Comparison of ENCODE assay signal across 1 cellular context in the genomic region with DNA sequence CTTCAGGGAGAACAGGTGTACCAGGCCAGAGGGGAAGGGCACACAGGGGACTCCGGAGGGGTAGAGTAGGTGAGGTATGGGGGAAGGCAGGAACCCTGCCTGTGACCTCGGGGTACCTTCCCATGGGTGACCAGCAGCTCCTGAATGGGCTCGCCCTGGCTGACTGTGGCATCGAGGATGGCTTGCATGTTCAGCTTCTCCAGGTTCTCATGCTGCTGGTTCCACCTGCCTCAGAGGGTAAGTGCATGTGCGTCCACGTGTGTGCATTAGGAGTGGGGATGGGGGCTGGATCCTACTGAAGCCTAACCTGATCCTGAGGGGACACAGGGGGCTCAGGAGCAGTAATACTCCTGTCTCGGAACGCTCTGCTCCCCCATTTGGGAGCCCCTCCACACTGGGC.
TF ChIP-seq lines count a peak whose summit lies in the region.

No MANE protein-coding gene starts in this region.

TF ChIP-seq in H1, 55 proteins besides CTCF, POLR2A, EP300 and RAD21:
- TF ChIP-seq KDM4A (IDR thresholded peaks at IDR 0.05; ENCODE audit: low read depth, low read length, severe bottlenecking) (no peak), SAP30 (IDR thresholded peaks at IDR 0.05; ENCODE audit: insufficient read depth, insufficient replicate concordance, low read length) (no peak), BRCA1 (IDR thresholded peaks at IDR 0.05; ENCODE audit: low read depth, low read length) (no peak)
- TF ChIP-seq, protein P1, sequence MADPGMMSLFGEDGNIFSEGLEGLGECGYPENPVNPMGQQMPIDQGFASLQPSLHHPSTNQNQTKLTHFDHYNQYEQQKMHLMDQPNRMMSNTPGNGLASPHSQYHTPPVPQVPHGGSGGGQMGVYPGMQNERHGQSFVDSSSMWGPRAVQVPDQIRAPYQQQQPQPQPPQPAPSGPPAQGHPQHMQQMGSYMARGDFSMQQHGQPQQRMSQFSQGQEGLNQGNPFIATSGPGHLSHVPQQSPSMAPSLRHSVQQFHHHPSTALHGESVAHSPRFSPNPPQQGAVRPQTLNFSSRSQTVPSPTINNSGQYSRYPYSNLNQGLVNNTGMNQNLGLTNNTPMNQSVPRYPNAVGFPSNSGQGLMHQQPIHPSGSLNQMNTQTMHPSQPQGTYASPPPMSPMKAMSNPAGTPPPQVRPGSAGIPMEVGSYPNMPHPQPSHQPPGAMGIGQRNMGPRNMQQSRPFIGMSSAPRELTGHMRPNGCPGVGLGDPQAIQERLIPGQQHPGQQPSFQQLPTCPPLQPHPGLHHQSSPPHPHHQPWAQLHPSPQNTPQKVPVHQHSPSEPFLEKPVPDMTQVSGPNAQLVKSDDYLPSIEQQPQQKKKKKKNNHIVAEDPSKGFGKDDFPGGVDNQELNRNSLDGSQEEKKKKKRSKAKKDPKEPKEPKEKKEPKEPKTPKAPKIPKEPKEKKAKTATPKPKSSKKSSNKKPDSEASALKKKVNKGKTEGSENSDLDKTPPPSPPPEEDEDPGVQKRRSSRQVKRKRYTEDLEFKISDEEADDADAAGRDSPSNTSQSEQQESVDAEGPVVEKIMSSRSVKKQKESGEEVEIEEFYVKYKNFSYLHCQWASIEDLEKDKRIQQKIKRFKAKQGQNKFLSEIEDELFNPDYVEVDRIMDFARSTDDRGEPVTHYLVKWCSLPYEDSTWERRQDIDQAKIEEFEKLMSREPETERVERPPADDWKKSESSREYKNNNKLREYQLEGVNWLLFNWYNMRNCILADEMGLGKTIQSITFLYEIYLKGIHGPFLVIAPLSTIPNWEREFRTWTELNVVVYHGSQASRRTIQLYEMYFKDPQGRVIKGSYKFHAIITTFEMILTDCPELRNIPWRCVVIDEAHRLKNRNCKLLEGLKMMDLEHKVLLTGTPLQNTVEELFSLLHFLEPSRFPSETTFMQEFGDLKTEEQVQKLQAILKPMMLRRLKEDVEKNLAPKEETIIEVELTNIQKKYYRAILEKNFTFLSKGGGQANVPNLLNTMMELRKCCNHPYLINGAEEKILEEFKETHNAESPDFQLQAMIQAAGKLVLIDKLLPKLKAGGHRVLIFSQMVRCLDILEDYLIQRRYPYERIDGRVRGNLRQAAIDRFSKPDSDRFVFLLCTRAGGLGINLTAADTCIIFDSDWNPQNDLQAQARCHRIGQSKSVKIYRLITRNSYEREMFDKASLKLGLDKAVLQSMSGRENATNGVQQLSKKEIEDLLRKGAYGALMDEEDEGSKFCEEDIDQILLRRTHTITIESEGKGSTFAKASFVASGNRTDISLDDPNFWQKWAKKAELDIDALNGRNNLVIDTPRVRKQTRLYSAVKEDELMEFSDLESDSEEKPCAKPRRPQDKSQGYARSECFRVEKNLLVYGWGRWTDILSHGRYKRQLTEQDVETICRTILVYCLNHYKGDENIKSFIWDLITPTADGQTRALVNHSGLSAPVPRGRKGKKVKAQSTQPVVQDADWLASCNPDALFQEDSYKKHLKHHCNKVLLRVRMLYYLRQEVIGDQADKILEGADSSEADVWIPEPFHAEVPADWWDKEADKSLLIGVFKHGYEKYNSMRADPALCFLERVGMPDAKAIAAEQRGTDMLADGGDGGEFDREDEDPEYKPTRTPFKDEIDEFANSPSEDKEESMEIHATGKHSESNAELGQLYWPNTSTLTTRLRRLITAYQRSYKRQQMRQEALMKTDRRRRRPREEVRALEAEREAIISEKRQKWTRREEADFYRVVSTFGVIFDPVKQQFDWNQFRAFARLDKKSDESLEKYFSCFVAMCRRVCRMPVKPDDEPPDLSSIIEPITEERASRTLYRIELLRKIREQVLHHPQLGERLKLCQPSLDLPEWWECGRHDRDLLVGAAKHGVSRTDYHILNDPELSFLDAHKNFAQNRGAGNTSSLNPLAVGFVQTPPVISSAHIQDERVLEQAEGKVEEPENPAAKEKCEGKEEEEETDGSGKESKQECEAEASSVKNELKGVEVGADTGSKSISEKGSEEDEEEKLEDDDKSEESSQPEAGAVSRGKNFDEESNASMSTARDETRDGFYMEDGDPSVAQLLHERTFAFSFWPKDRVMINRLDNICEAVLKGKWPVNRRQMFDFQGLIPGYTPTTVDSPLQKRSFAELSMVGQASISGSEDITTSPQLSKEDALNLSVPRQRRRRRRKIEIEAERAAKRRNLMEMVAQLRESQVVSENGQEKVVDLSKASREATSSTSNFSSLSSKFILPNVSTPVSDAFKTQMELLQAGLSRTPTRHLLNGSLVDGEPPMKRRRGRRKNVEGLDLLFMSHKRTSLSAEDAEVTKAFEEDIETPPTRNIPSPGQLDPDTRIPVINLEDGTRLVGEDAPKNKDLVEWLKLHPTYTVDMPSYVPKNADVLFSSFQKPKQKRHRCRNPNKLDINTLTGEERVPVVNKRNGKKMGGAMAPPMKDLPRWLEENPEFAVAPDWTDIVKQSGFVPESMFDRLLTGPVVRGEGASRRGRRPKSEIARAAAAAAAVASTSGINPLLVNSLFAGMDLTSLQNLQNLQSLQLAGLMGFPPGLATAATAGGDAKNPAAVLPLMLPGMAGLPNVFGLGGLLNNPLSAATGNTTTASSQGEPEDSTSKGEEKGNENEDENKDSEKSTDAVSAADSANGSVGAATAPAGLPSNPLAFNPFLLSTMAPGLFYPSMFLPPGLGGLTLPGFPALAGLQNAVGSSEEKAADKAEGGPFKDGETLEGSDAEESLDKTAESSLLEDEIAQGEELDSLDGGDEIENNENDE (IDR thresholded peaks at IDR 0.05; ENCODE audit: insufficient replicate concordance, low read length): no peak
